ENCODE assay signal across 14 cellular contexts in genomic region chr9:104121022-104121421, GRCh38. TPM values are rescaled to one million over a fixed set of nuclear protein-coding genes. Genes with fewer than 3 reads are reported as not detected.
DNase-seq lines count a peak whose midpoint lies in the region; ATAC-seq and TF ChIP-seq lines count a peak whose summit lies in the region.
"Had no signal": no experiment of that assay in that cellular context is flagged by ENCODE, and none has a peak within 500 bp of the region (broad histone marks: within the 10 kb centered on the region; RNA-seq: fewer than 3 reads in every experiment).

No MANE protein-coding gene starts in this region.

- no peak for ATAC-seq in activated naive CD8-positive, alpha-beta T cell treated with anti-CD3 and anti-CD28 coated beads, Interleukin-2, amount 10 ng/mL, durations not matched to agents 7 days and 5 days (ENCODE audit: low read depth)
- no peak for ATAC-seq in activated naive CD8-positive, alpha-beta T cell treated with anti-CD3 and anti-CD28 coated beads, Interleukin-2, amount 50 U/mL, for 24 hours
- peak; percentile 55 for ATAC-seq in WTC11
- ATAC-seq: HCT116 had no signal

- no peak for DNase-seq in activated naive CD8-positive, alpha-beta T cell treated with anti-CD3 and anti-CD28 coated beads, Interleukin-2, amount 10 ng/mL, durations not matched to agents 7 days and 5 days
- no peak for DNase-seq in activated naive CD8-positive, alpha-beta T cell treated with anti-CD3 and anti-CD28 coated beads, Interleukin-2, amount 50 U/mL, for 24 hours
- DNase-seq in WTC11 (ENCODE audit: low spot score): peak; percentile 12
- DNase-seq in mesendoderm: peak; percentile 6
- DNase-seq in KG1 (lab: John Stamatoyannopoulos, UW): no peak
- no peak for DNase-seq in AG08396 (ENCODE audit: low spot score)
- DNase-seq in hypothalamus (lab: John Stamatoyannopoulos, UW): no peak
- no peak for DNase-seq in mesenchymal stem cell
- DNase-seq: 8988T, DMS53 had no signal

- no peak overlapping the region for H2AFZ ChIP-seq in mesenchymal stem cell (ENCODE audit: low read depth, low read length)

- H3K27me3 ChIP-seq in mesendoderm (ENCODE audit: insufficient read depth, low read length, poor library complexity): no peaks in the 10 kb centered on the region
- H3K27me3 ChIP-seq in mesenchymal stem cell (ENCODE audit: control insufficient read depth in 1 of 2, insufficient read depth in 1 of 2, low read length in 2 of 2): no peaks in the 10 kb centered on the region
- H3K27me3 ChIP-seq: BLaER1 treated with 17β-estradiol and CSF1 and Interleukin-3, amounts not matched to agents 10 nM and 100 nM had no signal

- H4K5ac ChIP-seq in mesendoderm (ENCODE audit: low read length): no peak overlapping the region

- H3K9me3 Mint-ChIP-seq in activated naive CD8-positive, alpha-beta T cell treated with anti-CD3 and anti-CD28 coated beads, Interleukin-2, amount 10 ng/mL, durations not matched to agents 7 days and 5 days: no peaks in the 10 kb centered on the region
- no peaks in the 10 kb centered on the region for H3K9me3 Mint-ChIP-seq in activated naive CD8-positive, alpha-beta T cell treated with anti-CD3 and anti-CD28 coated beads, Interleukin-2, amount 50 U/mL, for 24 hours
- H3K9me3 Mint-ChIP-seq in WTC11: no peaks in the 10 kb centered on the region
- H3K9me3 Mint-ChIP-seq: CD4-positive, CD25-positive, alpha-beta regulatory T cell had no signal

- no peak for TF ChIP-seq CTCF in WTC11 (IDR thresholded peaks at IDR 0.05)

- H3K4me2 ChIP-seq in mesendoderm (ENCODE audit: low read length): no peak overlapping the region
- no peak overlapping the region for H3K4me2 ChIP-seq in mesenchymal stem cell (ENCODE audit: low read length, poor library complexity, severe bottlenecking)
- H3K4me2 ChIP-seq: BLaER1 treated with 17β-estradiol and CSF1 and Interleukin-3, amounts not matched to agents 10 nM and 100 nM had no signal

- no peak overlapping the region for H3K56ac ChIP-seq in mesendoderm (ENCODE audit: low read length)

- H3K79me2 ChIP-seq in mesendoderm (ENCODE audit: control insufficient read depth, insufficient read depth, low read length): no peaks in the 10 kb centered on the region

- H3K18ac ChIP-seq in mesendoderm (ENCODE audit: low read length) (no peak overlapping the region), mesenchymal stem cell (ENCODE audit: low read depth in 1 of 2, low read length in 2 of 2) (no peak overlapping the region)

- H3K36me3 ChIP-seq in mesendoderm (ENCODE audit: control insufficient read depth, insufficient read depth, low read length): no peaks in the 10 kb centered on the region
- peaks cover 0 to 63% of the 10 kb centered on the region in 2 experiments for H3K36me3 ChIP-seq in mesenchymal stem cell (ENCODE audit: control insufficient read depth in 1 of 2, insufficient read depth in 2 of 2, low read depth in 1 of 2, low read length in 2 of 2)

- no peak overlapping the region for H2BK12ac ChIP-seq in mesenchymal stem cell (ENCODE audit: low read length in 2 of 2)

- no peak overlapping the region for H2BK5ac ChIP-seq in mesendoderm (ENCODE audit: low read length)
- no peak overlapping the region for H2BK5ac ChIP-seq in mesenchymal stem cell (ENCODE audit: low read depth, low read length, poor library complexity, severe bottlenecking)

- no peak overlapping the region for H3K27ac ChIP-seq in mesendoderm (ENCODE audit: low read depth, low read length)
- H3K27ac ChIP-seq in mesenchymal stem cell (ENCODE audit: low read length, poor library complexity, severe bottlenecking): no peak overlapping the region
- H3K27ac ChIP-seq: BLaER1 treated with 17β-estradiol and CSF1 and Interleukin-3, amounts not matched to agents 10 nM and 100 nM; HL-60 had no signal

- H3K27ac Mint-ChIP-seq in activated naive CD8-positive, alpha-beta T cell treated with anti-CD3 and anti-CD28 coated beads, Interleukin-2, amount 10 ng/mL, durations not matched to agents 7 days and 5 days: peak overlapping the region; percentile 5
- no peak overlapping the region for H3K27ac Mint-ChIP-seq in activated naive CD8-positive, alpha-beta T cell treated with anti-CD3 and anti-CD28 coated beads, Interleukin-2, amount 50 U/mL, for 24 hours
- H3K27ac Mint-ChIP-seq in WTC11: no peak overlapping the region

- H2BK15ac ChIP-seq in mesendoderm (replicated peaks; ENCODE audit: low read depth) (no peak overlapping the region), mesenchymal stem cell (ENCODE audit: low read depth, poor library complexity, severe bottlenecking) (no peak overlapping the region)

- H3K27me3 Mint-ChIP-seq in activated naive CD8-positive, alpha-beta T cell treated with anti-CD3 and anti-CD28 coated beads, Interleukin-2, amount 10 ng/mL, durations not matched to agents 7 days and 5 days: no peaks in the 10 kb centered on the region
- no peaks in the 10 kb centered on the region for H3K27me3 Mint-ChIP-seq in activated naive CD8-positive, alpha-beta T cell treated with anti-CD3 and anti-CD28 coated beads, Interleukin-2, amount 50 U/mL, for 24 hours
- no peaks in the 10 kb centered on the region for H3K27me3 Mint-ChIP-seq in WTC11 (ENCODE audit: low read depth)
- H3K27me3 Mint-ChIP-seq: CD4-positive, CD25-positive, alpha-beta regulatory T cell had no signal

- no peak overlapping the region for H2BK120ac ChIP-seq in mesendoderm (ENCODE audit: low read depth, low read length)
- no peak overlapping the region for H2BK120ac ChIP-seq in mesenchymal stem cell (ENCODE audit: low read depth, low read length)

- no peaks in the 10 kb centered on the region for H3K9me3 ChIP-seq in mesenchymal stem cell (ENCODE audit: control insufficient read depth, low read length)
- H3K9me3 ChIP-seq: BLaER1 treated with 17β-estradiol and CSF1 and Interleukin-3, amounts not matched to agents 10 nM and 100 nM had no signal

- no peak overlapping the region for H3K4me3 Mint-ChIP-seq in activated naive CD8-positive, alpha-beta T cell treated with anti-CD3 and anti-CD28 coated beads, Interleukin-2, amount 10 ng/mL, durations not matched to agents 7 days and 5 days
- H3K4me3 Mint-ChIP-seq in activated naive CD8-positive, alpha-beta T cell treated with anti-CD3 and anti-CD28 coated beads, Interleukin-2, amount 50 U/mL, for 24 hours: no peak overlapping the region
- no peak overlapping the region for H3K4me3 Mint-ChIP-seq in WTC11
- H3K4me3 Mint-ChIP-seq: CD4-positive, CD25-positive, alpha-beta regulatory T cell had no signal

- H3K36me3 Mint-ChIP-seq in activated naive CD8-positive, alpha-beta T cell treated with anti-CD3 and anti-CD28 coated beads, Interleukin-2, amount 10 ng/mL, durations not matched to agents 7 days and 5 days: peaks cover 34% of the 10 kb centered on the region
- H3K36me3 Mint-ChIP-seq in activated naive CD8-positive, alpha-beta T cell treated with anti-CD3 and anti-CD28 coated beads, Interleukin-2, amount 50 U/mL, for 24 hours (ENCODE audit: low read depth): peaks cover 67% of the 10 kb centered on the region
- peaks cover 50% of the 10 kb centered on the region for H3K36me3 Mint-ChIP-seq in WTC11

- H3K4ac ChIP-seq in mesendoderm (ENCODE audit: low read depth, low read length) (no peak overlapping the region), mesenchymal stem cell (ENCODE audit: low read depth in 1 of 2, low read length in 2 of 2) (no peak overlapping the region)

- H2AK5ac ChIP-seq in mesendoderm (ENCODE audit: low read length) (no peak overlapping the region), mesenchymal stem cell (ENCODE audit: low read length, severe bottlenecking) (no peak overlapping the region)

- no peaks in the 10 kb centered on the region for H3K4me1 ChIP-seq in mesendoderm (ENCODE audit: control insufficient read depth, low read depth, low read length)
- no peaks in the 10 kb centered on the region for H3K4me1 ChIP-seq in mesenchymal stem cell (ENCODE audit: control insufficient read depth, insufficient read depth, low read depth, low read length)
- H3K4me1 ChIP-seq: BLaER1 treated with 17β-estradiol and CSF1 and Interleukin-3, amounts not matched to agents 10 nM and 100 nM had no signal

- no peak overlapping the region for H4K8ac ChIP-seq in mesendoderm (ENCODE audit: low read depth, low read length)
- no peak overlapping the region for H4K8ac ChIP-seq in mesenchymal stem cell (ENCODE audit: low read length)

- H3K9ac ChIP-seq in mesendoderm (ENCODE audit: low read length): no peak overlapping the region
- H3K9ac ChIP-seq in mesenchymal stem cell (ENCODE audit: low read length): no peak overlapping the region
- H3K9ac ChIP-seq: BLaER1 treated with 17β-estradiol and CSF1 and Interleukin-3, amounts not matched to agents 10 nM and 100 nM had no signal

- H3K4me3 ChIP-seq in mesendoderm (ENCODE audit: low read length) (no peak overlapping the region), mesenchymal stem cell (ENCODE audit: insufficient read depth in 1 of 2, low read depth in 1 of 2, low read length in 2 of 2) (no peak overlapping the region)
- H3K4me3 ChIP-seq: BLaER1 treated with 17β-estradiol and CSF1 and Interleukin-3, amounts not matched to agents 10 nM and 100 nM had no signal

- H3K23ac ChIP-seq in mesendoderm (ENCODE audit: low read length): no peak overlapping the region
- H3K23ac ChIP-seq in mesenchymal stem cell (ENCODE audit: low read length in 2 of 2): no peak overlapping the region

- H4K91ac ChIP-seq in mesenchymal stem cell (ENCODE audit: low read length): no peak overlapping the region

- H3K4me1 Mint-ChIP-seq in activated naive CD8-positive, alpha-beta T cell treated with anti-CD3 and anti-CD28 coated beads, Interleukin-2, amount 10 ng/mL, durations not matched to agents 7 days and 5 days: no peaks in the 10 kb centered on the region
- no peaks in the 10 kb centered on the region for H3K4me1 Mint-ChIP-seq in activated naive CD8-positive, alpha-beta T cell treated with anti-CD3 and anti-CD28 coated beads, Interleukin-2, amount 50 U/mL, for 24 hours
- no peaks in the 10 kb centered on the region for H3K4me1 Mint-ChIP-seq in WTC11
- H3K4me1 Mint-ChIP-seq: CD4-positive, CD25-positive, alpha-beta regulatory T cell had no signal

- POLR2A ChIA-PET in activated naive CD8-positive, alpha-beta T cell treated with anti-CD3 and anti-CD28 coated beads, Interleukin-2, amount 10 ng/mL, durations not matched to agents 7 days and 5 days (lab: Charles Lee): interaction anchor here (2.1 kb wide), 1 partner anchor 27 kb away, joined by 6 read pairs; the partner anchor contains the start of gene SMC2
- POLR2A ChIA-PET in WTC11 (lab: Charles Lee): interaction anchor here (0.7 kb wide), 1 partner anchor 1211 kb away, joined by 3 read pairs; no protein-coding TSS in a partner anchor

- CTCF ChIA-PET in WTC11 (lab: Charles Lee): interaction anchor here (0.6 to 1.2 kb wide), 6 partner anchors 27 to 626 kb away, joined by 3 to 4 read pairs (median 4); partner anchors contain the start of gene SMC2

- WGBS in mesendoderm (ENCODE audit: extremely low coverage, insufficient coverage, low lambda C conversion rate): no CpG with 5 or more reads among the region's 5 CpGs
- WGBS in mesenchymal stem cell: 97% methylated on average over 5 of the region's 5 CpGs

- H3K14ac ChIP-seq in mesenchymal stem cell (ENCODE audit: low read length in 2 of 2): no peak overlapping the region

- no peaks in the 10 kb centered on the region for H3K79me1 ChIP-seq in mesendoderm (ENCODE audit: low read length)
- H3K79me1 ChIP-seq in mesenchymal stem cell (replicated peaks; ENCODE audit: low read length, poor library complexity, severe bottlenecking): no peaks in the 10 kb centered on the region

RNA-seq across cellular contexts. Expression of gene SMC2, which starts 26.9 kb away (rescaled TPM):
- total RNA-seq in activated naive CD8-positive, alpha-beta T cell treated with anti-CD3 and anti-CD28 coated beads, Interleukin-2, amount 10 ng/mL, durations not matched to agents 7 days and 5 days: 10 to 100 TPM; 48.0 to 50.3 TPM
- 28.3 to 31.9 TPM (median 28.5 TPM) in 3 replicates for total RNA-seq in WTC11 (2021)
- 48.0 TPM for polyA plus RNA-seq in mesendoderm (2013, experiment 1 of 2)
- polyA plus RNA-seq in mesendoderm (2013, experiment 2 of 2): 46.3 TPM
- 8.4 TPM for polyA plus RNA-seq in mesenchymal stem cell (2013, experiment 1 of 2)
- polyA plus RNA-seq in mesenchymal stem cell (2013, experiment 2 of 2): 9.0 TPM

Comparison
In these comparisons a context has a peak if more than half of its experiments do, and no peak if none do; other contexts are left out.
1. DNase-seq: peak in WTC11 (single experiment) and mesendoderm (single experiment); none in activated naive CD8-positive, alpha-beta T cell treated with anti-CD3 and anti-CD28 coated beads, Interleukin-2, amount 10 ng/mL, durations not matched to agents 7 days and 5 days (single experiment), activated naive CD8-positive, alpha-beta T cell treated with anti-CD3 and anti-CD28 coated beads, Interleukin-2, amount 50 U/mL, for 24 hours (single experiment), KG1 (single experiment), AG08396 (single experiment), hypothalamus (0 of 51) and mesenchymal stem cell (single experiment).